In genomic region chr5:138936968-138937345, GRCh38 we compare ENCODE assay signal across 1 cellular context.
TF ChIP-seq lines count a peak whose summit lies in the region.

No MANE protein-coding gene starts in this region.

TF ChIP-seq in SK-N-SH treated with all-trans-retinoic acid at 6 μM for 48 hours, 23 proteins besides CTCF, POLR2A, EP300 and RAD21 (continued from another document):
- TF ChIP-seq TOX (CRISPR knock-in tag; IDR thresholded peaks at IDR 0.05; ENCODE audit: borderline replicate concordance) (no peak), POU6F1 (CRISPR knock-in tag; IDR thresholded peaks at IDR 0.05; ENCODE audit: borderline replicate concordance, low read depth) (no peak), ZNF8 (CRISPR knock-in tag; IDR thresholded peaks at IDR 0.05) (no peak)
